Comparison of ENCODE assay signal across 32 cellular contexts in the genomic region with DNA sequence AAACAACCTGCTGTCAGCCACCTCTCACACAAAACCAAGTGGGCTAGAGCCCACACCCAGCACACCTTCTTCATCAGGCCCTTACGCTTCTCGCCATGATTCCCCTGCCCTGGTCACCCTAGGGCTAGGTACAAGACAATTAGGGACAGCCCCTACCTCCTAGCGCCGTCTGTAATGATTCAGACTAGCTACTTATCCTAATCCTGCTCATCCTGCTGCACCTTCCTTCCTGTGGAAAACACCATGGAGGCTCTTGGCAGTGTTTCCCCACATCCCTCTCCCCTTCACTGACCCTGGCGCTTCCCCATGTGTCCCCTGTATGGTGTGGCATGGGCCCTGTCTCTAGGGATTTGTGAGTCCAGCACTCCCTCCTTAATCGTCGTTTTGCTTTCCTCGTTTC. TPM values are rescaled to one million over a fixed set of nuclear protein-coding genes. Genes with fewer than 3 reads are reported as not detected.
A peak's percentile ranks its signal among the peaks of the same experiment; 100 is the strongest.
DNase-seq lines count a peak whose midpoint lies in the region; ATAC-seq and FAIRE-seq lines count a peak whose summit lies in the region.
"Had no signal": no experiment of that assay in that cellular context is flagged by ENCODE, and none has a peak within 500 bp of the region (broad histone marks: within the 10 kb centered on the region; RNA-seq: fewer than 3 reads in every experiment).

No MANE protein-coding gene starts in this region.

- no peaks in the 10 kb centered on the region for H3K27me3 ChIP-seq in CD8-positive, alpha-beta memory T cell (ENCODE audit: insufficient read depth, low read length, poor library complexity, severe bottlenecking)
- H3K27me3 ChIP-seq: ascending aorta, cardiac muscle cell, gastroesophageal sphincter, SJCRH30 had no signal

- H3K4me1 ChIP-seq in CD8-positive, alpha-beta memory T cell (ENCODE audit: insufficient read depth, low read length) = peaks cover 14% of the 10 kb centered on the region
- H3K4me1 ChIP-seq: ascending aorta, Caco-2 had no signal

- H3K27me3 Mint-ChIP-seq in CD8-positive, alpha-beta memory T cell = no peaks in the 10 kb centered on the region
- H3K27me3 Mint-ChIP-seq in T-helper 17 cell = no peaks in the 10 kb centered on the region
- H3K27me3 Mint-ChIP-seq in effector memory CD8-positive, alpha-beta T cell = no peaks in the 10 kb centered on the region
- H3K27me3 Mint-ChIP-seq in natural killer cell treated with Interleukin-12 subunit alpha and Interleukin-12 subunit beta and Interleukin-15 and Interleukin-18, amount 100 ng/mL, for 72 hours = no peaks in the 10 kb centered on the region
- H3K27me3 Mint-ChIP-seq: activated CD4-positive, alpha-beta memory T cell treated with anti-CD3 and anti-CD28 coated beads for 36 hours; stimulated activated naive B cell treated with anti-CD40 and anti-IgM and Interleukin-4, amounts not matched to agents 10 μg/mL and 1 μg/mL and 100 μg/mL, for 72 hours; type B pancreatic cell had no signal

- H3K36me3 ChIP-seq in CD8-positive, alpha-beta memory T cell (ENCODE audit: insufficient read depth, low read length) = peaks cover 24% of the 10 kb centered on the region
- H3K36me3 ChIP-seq: cardiac muscle cell had no signal

- H3K4me3 Mint-ChIP-seq in CD8-positive, alpha-beta memory T cell = no peak overlapping the region
- H3K4me3 Mint-ChIP-seq in T-helper 17 cell = peak overlapping the region; percentile 58
- H3K4me3 Mint-ChIP-seq in effector memory CD8-positive, alpha-beta T cell = no peak overlapping the region
- peak overlapping the region; percentile 8 for H3K4me3 Mint-ChIP-seq in natural killer cell treated with Interleukin-12 subunit alpha and Interleukin-12 subunit beta and Interleukin-15 and Interleukin-18, amount 100 ng/mL, for 72 hours
- H3K4me3 Mint-ChIP-seq: activated CD4-positive, alpha-beta memory T cell treated with anti-CD3 and anti-CD28 coated beads for 36 hours; nephron progenitor cell; stimulated activated naive B cell treated with anti-CD40 and anti-IgM and Interleukin-4, amounts not matched to agents 10 μg/mL and 1 μg/mL and 100 μg/mL, for 72 hours; type B pancreatic cell had no signal

- intact Hi-C loops in posterior vena cava (cut with DNase I) = loop anchor here in 1 of 2 donors (10.0 kb wide), 1 partner anchor 1316 kb away; no protein-coding TSS in a partner anchor

- peak overlapping the region in 6 of 8 donors; percentile 26 to 97 (median 74) for H3K27ac Mint-ChIP-seq in CD8-positive, alpha-beta memory T cell
- peak overlapping the region; percentile 98 for H3K27ac Mint-ChIP-seq in T-helper 17 cell
- peak overlapping the region; percentile 39 to 57 for H3K27ac Mint-ChIP-seq in effector memory CD8-positive, alpha-beta T cell
- H3K27ac Mint-ChIP-seq in natural killer cell treated with Interleukin-12 subunit alpha and Interleukin-12 subunit beta and Interleukin-15 and Interleukin-18, amount 100 ng/mL, for 72 hours = peak overlapping the region; percentile 76 to 87
- H3K27ac Mint-ChIP-seq: activated CD4-positive, alpha-beta memory T cell treated with anti-CD3 and anti-CD28 coated beads for 36 hours; activated naive CD4-positive, alpha-beta T cell treated with anti-CD3 and anti-CD28 coated beads, Interleukin-2, amount 50 U/mL, for 72 hours; activated T-helper 2 cell treated with anti-CD3 and anti-CD28 coated beads, Interferon-gamma antibody, Interleukin-2, Interleukin-4, amounts not matched to agents 10 μg/mL and 5 μg/mL and 100 μg/mL, durations not matched to agents 14 hours and 24 hours and 36 hours; stimulated activated naive B cell treated with anti-CD40 and anti-IgM and Interleukin-4, amounts not matched to agents 10 μg/mL and 1 μg/mL and 100 μg/mL, for 72 hours; type B pancreatic cell had no signal

- POLR2A ChIA-PET in CD8-positive, alpha-beta memory T cell (lab: Charles Lee) = no interaction called here

- no peaks in the 10 kb centered on the region for H3K9me3 Mint-ChIP-seq in CD8-positive, alpha-beta memory T cell
- H3K9me3 Mint-ChIP-seq in effector memory CD8-positive, alpha-beta T cell = no peaks in the 10 kb centered on the region
- H3K9me3 Mint-ChIP-seq in natural killer cell treated with Interleukin-12 subunit alpha and Interleukin-12 subunit beta and Interleukin-15 and Interleukin-18, amount 100 ng/mL, for 72 hours = no peaks in the 10 kb centered on the region
- H3K9me3 Mint-ChIP-seq: activated CD4-positive, alpha-beta memory T cell treated with anti-CD3 and anti-CD28 coated beads for 36 hours; activated naive CD4-positive, alpha-beta T cell treated with anti-CD3 and anti-CD28 coated beads, Interleukin-2, amount 50 U/mL, for 72 hours; activated T-helper 2 cell treated with anti-CD3 and anti-CD28 coated beads, Interferon-gamma antibody, Interleukin-2, Interleukin-4, amounts not matched to agents 10 μg/mL and 5 μg/mL and 100 μg/mL, durations not matched to agents 14 hours and 24 hours and 36 hours; nephron progenitor cell; stimulated activated naive B cell treated with anti-CD40 and anti-IgM and Interleukin-4, amounts not matched to agents 10 μg/mL and 1 μg/mL and 100 μg/mL, for 72 hours; type B pancreatic cell had no signal

- H3K36me3 Mint-ChIP-seq in CD8-positive, alpha-beta memory T cell = peaks cover 4 to 72% (median 19%) of the 10 kb centered on the region in 3 donors
- peaks cover 14% of the 10 kb centered on the region for H3K36me3 Mint-ChIP-seq in T-helper 17 cell (ENCODE audit: low read depth)
- H3K36me3 Mint-ChIP-seq in effector memory CD8-positive, alpha-beta T cell (ENCODE audit: insufficient read depth) = peaks cover 55% of the 10 kb centered on the region
- peaks cover 26% of the 10 kb centered on the region for H3K36me3 Mint-ChIP-seq in natural killer cell treated with Interleukin-12 subunit alpha and Interleukin-12 subunit beta and Interleukin-15 and Interleukin-18, amount 100 ng/mL, for 72 hours
- H3K36me3 Mint-ChIP-seq: type B pancreatic cell had no signal

- H3K4me3 ChIP-seq in CD8-positive, alpha-beta memory T cell (ENCODE audit: low read length) = no peak overlapping the region
- H3K4me3 ChIP-seq: ascending aorta, cardiac muscle cell, coronary artery, gastroesophageal sphincter, mucosa of descending colon, SJCRH30 had no signal

- ATAC-seq in T-helper 17 cell = no peak
- ATAC-seq in effector memory CD8-positive, alpha-beta T cell (replicated peaks) = no peak
- peak in 1 of 2 donors; percentile 49 for ATAC-seq in natural killer cell treated with Interleukin-12 subunit alpha and Interleukin-12 subunit beta and Interleukin-15 and Interleukin-18, amount 100 ng/mL, for 72 hours
- no peak for ATAC-seq in GM19467 (IDR thresholded peaks at IDR 0.05; ENCODE audit: unreplicated experiment)
- ATAC-seq: activated CD4-positive, CD25-positive, alpha-beta regulatory T cell treated with anti-CD3 and anti-CD28 coated beads, Interleukin-2, amount 50 U/mL, for 24 hours; activated naive CD4-positive, alpha-beta T cell treated with anti-CD3 and anti-CD28 coated beads, Interleukin-2, amount 50 U/mL, for 72 hours; gastroesophageal sphincter; HCT116; left cardiac atrium; mucosa of descending colon; stimulated activated naive B cell treated with anti-CD40 and anti-IgM and Interleukin-4, amounts not matched to agents 10 μg/mL and 1 μg/mL and 100 μg/mL, for 72 hours had no signal

- CTCF ChIA-PET in CD8-positive, alpha-beta memory T cell (lab: Charles Lee) = interaction anchor here (1.6 to 3.2 kb wide), 2 partner anchors 33 to 398 kb away, joined by 4 to 13 read pairs; no protein-coding TSS in a partner anchor

- FAIRE-seq in HTR-8/SVneo (lab: Jason Lieb, UNC) = no peak

- no peak for DNase-seq in CD8-positive, alpha-beta memory T cell
- DNase-seq in T-helper 17 cell (no peak), posterior vena cava (ENCODE audit: low spot score) (no peak), HTR-8/SVneo (ENCODE audit: insufficient read length, low spot score) (no peak), NAMALWA (ENCODE audit: low spot score) (no peak)
- DNase-seq in effector memory CD8-positive, alpha-beta T cell = no peak
- DNase-seq in natural killer cell treated with Interleukin-12 subunit alpha and Interleukin-12 subunit beta and Interleukin-15 and Interleukin-18, amount 100 ng/mL, for 72 hours (ENCODE audit: low spot score) = no peak
- DNase-seq: activated CD4-positive, alpha-beta memory T cell treated with anti-CD3 and anti-CD28 coated beads for 36 hours; activated CD8-positive, alpha-beta memory T cell treated with anti-CD3 and anti-CD28 coated beads, Interleukin-2, amount 50 U/mL, for 48 hours; Caco-2; DMS79 treated with DMSO at 0.1 percent for 48 hours; effector memory CD4-positive, alpha-beta T cell; GDM1; left cardiac atrium; mucosa of descending colon; MV-4-11; nephron progenitor cell; retina; SJCRH30; stimulated activated naive B cell treated with anti-CD40 and anti-IgM and Interleukin-4, amounts not matched to agents 10 μg/mL and 1 μg/mL and 100 μg/mL, for 72 hours; substantia nigra; T-helper 1 cell had no signal

- no peak overlapping the region for H3K27ac ChIP-seq in CD8-positive, alpha-beta memory T cell (ENCODE audit: low read depth, low read length)
- H3K27ac ChIP-seq: ascending aorta, cardiac muscle cell, coronary artery, gastroesophageal sphincter, SJCRH30 had no signal

- H3K4me1 Mint-ChIP-seq in CD8-positive, alpha-beta memory T cell = peaks cover 42 to 76% (median 61%) of the 10 kb centered on the region in 3 donors
- peaks cover 52% of the 10 kb centered on the region for H3K4me1 Mint-ChIP-seq in T-helper 17 cell
- H3K4me1 Mint-ChIP-seq in effector memory CD8-positive, alpha-beta T cell (ENCODE audit: low read depth in 2 of 2) = peaks cover 31 to 38% of the 10 kb centered on the region in 2 donors
- H3K4me1 Mint-ChIP-seq in natural killer cell treated with Interleukin-12 subunit alpha and Interleukin-12 subunit beta and Interleukin-15 and Interleukin-18, amount 100 ng/mL, for 72 hours (ENCODE audit: low read depth in 2 of 2) = peaks cover 52 to 54% of the 10 kb centered on the region in 2 donors

- no peaks in the 10 kb centered on the region for H3K9me3 ChIP-seq in CD8-positive, alpha-beta memory T cell (ENCODE audit: low read length)
- H3K9me3 ChIP-seq in T-helper 17 cell (ENCODE audit: control insufficient read depth, low read length, poor library complexity, severe bottlenecking) = no peaks in the 10 kb centered on the region
- H3K9me3 ChIP-seq: ascending aorta, Caco-2, gastroesophageal sphincter, mucosa of descending colon, SJCRH30 had no signal

RNA-seq across cellular contexts. Expression of a gene that starts 39.6 kb away (rescaled TPM):
- 10 to 100 TPM; 51.7 to 59.5 TPM for total RNA-seq in CD8-positive, alpha-beta memory T cell
- polyA plus RNA-seq in CD8-positive, alpha-beta memory T cell = 57.5 TPM
- 10 to 100 TPM; 32.9 to 39.8 TPM for total RNA-seq in T-helper 17 cell
- total RNA-seq in natural killer cell treated with Interleukin-12 subunit alpha and Interleukin-12 subunit beta and Interleukin-15 and Interleukin-18, amount 100 ng/mL, for 72 hours = 10 to 100 TPM; 38.9 to 79.4 TPM
- 10 to 100 TPM; 42.6 to 43.6 TPM for total RNA-seq in posterior vena cava

Comparison
In these comparisons a context has a peak if more than half of its experiments do, and no peak if none do; other contexts are left out.
1. H3K27ac Mint-ChIP-seq: peak in every context shown above with its lines; median percentile 98 in T-helper 17 cell; 82 in natural killer cell treated with Interleukin-12 subunit alpha and Interleukin-12 subunit beta and Interleukin-15 and Interleukin-18, amount 100 ng/mL, for 72 hours; 74 in CD8-positive, alpha-beta memory T cell; 48 in effector memory CD8-positive, alpha-beta T cell.
2. H3K4me3 Mint-ChIP-seq: peak in T-helper 17 cell (single experiment) and natural killer cell treated with Interleukin-12 subunit alpha and Interleukin-12 subunit beta and Interleukin-15 and Interleukin-18, amount 100 ng/mL, for 72 hours (single experiment); none in CD8-positive, alpha-beta memory T cell (0 of 7) and effector memory CD8-positive, alpha-beta T cell (0 of 2).